ENCODE assay signal across 8 cellular contexts in the genomic region with DNA sequence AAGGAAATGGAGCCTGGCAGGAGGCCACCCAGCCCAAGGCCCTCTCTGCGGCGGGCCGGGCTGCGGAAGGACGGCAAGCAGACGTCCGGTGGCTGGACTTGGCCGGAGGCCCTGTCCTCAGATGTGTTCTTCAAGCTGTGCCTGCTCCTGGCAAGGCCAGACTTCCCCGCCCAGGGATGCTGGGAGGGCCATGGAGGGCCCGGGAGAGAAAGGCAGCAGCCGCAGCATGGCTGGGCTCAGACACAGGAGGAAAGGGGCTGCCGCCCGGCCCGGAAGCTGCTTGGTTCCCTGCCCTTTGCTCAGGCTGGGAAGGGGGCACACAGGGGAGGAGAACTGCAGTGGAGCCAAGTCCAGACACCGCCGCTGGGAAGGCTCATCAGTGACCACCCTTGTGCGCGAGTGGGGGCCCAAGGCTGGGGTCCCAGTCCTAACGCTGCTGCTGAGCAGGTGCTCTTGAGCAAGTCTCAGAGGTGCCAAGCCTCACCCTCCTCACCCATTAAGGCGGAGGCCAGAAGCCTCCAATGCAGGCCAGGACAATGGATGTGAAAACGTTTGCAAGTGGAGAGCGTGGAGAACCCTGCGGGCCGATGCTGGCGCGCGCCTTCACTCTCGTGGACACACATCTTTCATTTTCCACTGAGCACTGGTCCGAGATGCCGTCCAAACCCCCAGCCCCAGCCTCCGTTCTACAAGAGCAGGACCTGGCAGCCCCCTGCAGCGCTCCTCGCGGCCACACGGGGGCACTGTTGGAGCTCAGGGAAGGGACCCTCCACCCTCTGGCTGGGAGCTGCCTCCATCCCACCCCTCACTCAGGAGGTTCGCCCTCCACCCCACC. TPM values are rescaled to one million over a fixed set of nuclear protein-coding genes. Genes with fewer than 3 reads are reported as not detected.
DNase-seq lines count a peak whose midpoint lies in the region; ATAC-seq and TF ChIP-seq lines count a peak whose summit lies in the region.

No MANE protein-coding gene starts in this region.

- H3K79me2 ChIP-seq in GM23338 (replicated peaks; ENCODE audit: insufficient read depth) = no peaks in the 10 kb centered on the region

- no peaks in the 10 kb centered on the region for H3K9me2 ChIP-seq in GM23338 (ENCODE audit: insufficient read depth)

- POLR2A ChIA-PET in activated naive CD8-positive, alpha-beta T cell treated with anti-CD3 and anti-CD28 coated beads, Interleukin-2, amount 10 ng/mL, durations not matched to agents 7 days and 5 days (lab: Charles Lee) = no interaction called here

- H3K4me3 ChIP-seq in AG10803 (ENCODE audit: low read length) (no peak overlapping the region), GM23338 (no peak overlapping the region), SJCRH30 (no peak overlapping the region), skeletal muscle tissue (ENCODE audit: low read length in 3 of 3) (peak overlapping the region in 2 of 3 donors; percentile 2 to 23)

- H3K9me3 ChIP-seq in SJCRH30 (replicated peaks) (no peaks in the 10 kb centered on the region), skeletal muscle tissue (ENCODE audit: control insufficient read depth in 3 of 3, low read length in 3 of 3) (no peaks in the 10 kb centered on the region)

- DNase-seq in AG10803 (ENCODE audit: low read depth) (peak; percentile 75), GM23338 (ENCODE audit: low spot score) (peak; percentile 86), SJCRH30 (peak; percentile 77 to 84), left cardiac atrium (peak; percentile 91), MV-4-11 (lab: John Stamatoyannopoulos, UW) (no peak)
- peak; percentile 75 for DNase-seq in activated naive CD8-positive, alpha-beta T cell treated with anti-CD3 and anti-CD28 coated beads, Interleukin-2, amount 10 ng/mL, durations not matched to agents 7 days and 5 days

- H3K4me1 ChIP-seq in GM23338 (ENCODE audit: insufficient read depth) = no peaks in the 10 kb centered on the region; the same call in 1 of the 2 replicates
- peaks cover 22% of the 10 kb centered on the region; the same call in 1 of the 2 replicates for H3K4me1 ChIP-seq in SJCRH30
- peaks cover 10 to 21% (median 13%) of the 10 kb centered on the region in 3 donors for H3K4me1 ChIP-seq in skeletal muscle tissue (ENCODE audit: control insufficient read depth in 3 of 3, insufficient read depth in 3 of 3, low read length in 3 of 3)

- intact Hi-C loops in left cardiac atrium (cut with DNase I) = loop anchor here (5.0 to 10.0 kb wide), 2 partner anchors 78 to 81 kb away; a partner anchor contains a TSS

- peaks cover 3% of the 10 kb centered on the region for H3K27me3 Mint-ChIP-seq in GM23338 (ENCODE audit: insufficient read depth, low read depth, poor library complexity)
- H3K27me3 Mint-ChIP-seq in activated naive CD8-positive, alpha-beta T cell treated with anti-CD3 and anti-CD28 coated beads, Interleukin-2, amount 10 ng/mL, durations not matched to agents 7 days and 5 days = peaks cover 15% of the 10 kb centered on the region

- TF ChIP-seq POLR2A in GM18505 (IDR thresholded peaks at IDR 0.05; ENCODE audit: borderline replicate concordance, extremely low read depth, insufficient read depth, insufficient read length) = no peak

- H3K4me1 Mint-ChIP-seq in GM23338 = 0 out of 3 replicates have a peak, but pooled peaks cover 2% of the 10 kb centered on the region
- no peaks in the 10 kb centered on the region for H3K4me1 Mint-ChIP-seq in activated naive CD8-positive, alpha-beta T cell treated with anti-CD3 and anti-CD28 coated beads, Interleukin-2, amount 10 ng/mL, durations not matched to agents 7 days and 5 days

- H2AFZ ChIP-seq in GM23338 = no peak overlapping the region

- H3K27ac Mint-ChIP-seq in GM23338 = no peak overlapping the region
- H3K27ac Mint-ChIP-seq in activated naive CD8-positive, alpha-beta T cell treated with anti-CD3 and anti-CD28 coated beads, Interleukin-2, amount 10 ng/mL, durations not matched to agents 7 days and 5 days = no peak overlapping the region

- H3K36me3 Mint-ChIP-seq in GM23338 (ENCODE audit: low read depth) = no peaks in the 10 kb centered on the region
- H3K36me3 Mint-ChIP-seq in activated naive CD8-positive, alpha-beta T cell treated with anti-CD3 and anti-CD28 coated beads, Interleukin-2, amount 10 ng/mL, durations not matched to agents 7 days and 5 days = no peaks in the 10 kb centered on the region

- H3K27ac ChIP-seq in GM23338 (ENCODE audit: low read depth) (no peak overlapping the region), SJCRH30 (no peak overlapping the region), skeletal muscle tissue (ENCODE audit: low read depth, low read length) (no peak overlapping the region)

- TF ChIP-seq CTCF in AG10803 (conservative IDR thresholded peaks at IDR 0.05; ENCODE audit: low read length) (peak; percentile 80), GM23338 (conservative IDR thresholded peaks at IDR 0.05; ENCODE audit: low read depth in 2 of 2) (peak; percentile 81 to 93)

- H4K20me1 ChIP-seq in GM23338 (replicated peaks; ENCODE audit: insufficient read depth) = no peaks in the 10 kb centered on the region

- H3K9ac ChIP-seq in skeletal muscle tissue (ENCODE audit: low read depth in 1 of 3, low read length in 3 of 3) = no peak overlapping the region

- H3K27me3 ChIP-seq in GM23338 (ENCODE audit: insufficient read depth) = peaks cover 6% of the 10 kb centered on the region; the same call in 1 of the 2 replicates
- H3K27me3 ChIP-seq in SJCRH30 = no peaks in the 10 kb centered on the region
- H3K27me3 ChIP-seq in skeletal muscle tissue (ENCODE audit: control insufficient read depth in 3 of 3, insufficient read depth in 3 of 3, low read length in 3 of 3) = peaks cover 11 to 41% (median 15%) of the 10 kb centered on the region in 3 donors

- H3K36me3 ChIP-seq in GM23338 (ENCODE audit: insufficient read depth) (no peaks in the 10 kb centered on the region), SJCRH30 (no peaks in the 10 kb centered on the region), skeletal muscle tissue (ENCODE audit: control insufficient read depth in 3 of 3, insufficient read depth in 3 of 3, low read length in 3 of 3) (no peaks in the 10 kb centered on the region)

- H3K9me3 Mint-ChIP-seq in GM23338 = no peaks in the 10 kb centered on the region
- no peaks in the 10 kb centered on the region for H3K9me3 Mint-ChIP-seq in activated naive CD8-positive, alpha-beta T cell treated with anti-CD3 and anti-CD28 coated beads, Interleukin-2, amount 10 ng/mL, durations not matched to agents 7 days and 5 days

- H3K4me3 Mint-ChIP-seq in GM23338 = no peak overlapping the region
- H3K4me3 Mint-ChIP-seq in activated naive CD8-positive, alpha-beta T cell treated with anti-CD3 and anti-CD28 coated beads, Interleukin-2, amount 10 ng/mL, durations not matched to agents 7 days and 5 days = no peak overlapping the region

- no peak overlapping the region for H3K4me2 ChIP-seq in GM23338

- 0 out of 2 replicates have a peak, but pooled peaks cover 3% of the 10 kb centered on the region for H3F3A ChIP-seq in GM23338 (replicated peaks; ENCODE audit: low read depth)

- ATAC-seq in GM23338 = peak; percentile 78
- ATAC-seq in activated naive CD8-positive, alpha-beta T cell treated with anti-CD3 and anti-CD28 coated beads, Interleukin-2, amount 10 ng/mL, durations not matched to agents 7 days and 5 days (ENCODE audit: low read depth) = peak; percentile 48
- peak; percentile 68 to 74 for ATAC-seq in left cardiac atrium
- no peak for ATAC-seq in GM18505 (IDR thresholded peaks at IDR 0.05; ENCODE audit: unreplicated experiment)

TF ChIP-seq in GM23338, 12 proteins besides CTCF, POLR2A, EP300 and RAD21:
- TF ChIP-seq NANOG (IDR thresholded peaks at IDR 0.05; ENCODE audit: borderline replicate concordance) = no peak
TF ChIP-seq in GM23338: peak in this region for 0.

RNA-seq across cellular contexts. Expression of a gene that starts 7.9 kb away (rescaled TPM):
- not detected in 2 replicates for total RNA-seq in GM23338 (2014; rRNA removed; shearing (Covaris generic))
- polyA plus RNA-seq in GM23338 (2016; fragmentation: Nextera tagmentation; extraction: Ambion mirVana) = not detected in 2 replicates
- total RNA-seq in SJCRH30 (2014; rRNA removed; shearing (Covaris generic)) = 0.15 and 0.26 TPM in 2 replicates
- not detected for total RNA-seq in activated naive CD8-positive, alpha-beta T cell treated with anti-CD3 and anti-CD28 coated beads, Interleukin-2, amount 10 ng/mL, durations not matched to agents 7 days and 5 days
- total RNA-seq in left cardiac atrium (not detected), skeletal muscle tissue (under 0.01 TPM)

RNA-seq across cellular contexts. Expression of a gene that starts 18.1 kb away (rescaled TPM):
- total RNA-seq in GM23338 (2014; rRNA removed; shearing (Covaris generic)) = not detected in 2 replicates
- 0.10 TPM in 1 of 2 replicates, not detected in the other for polyA plus RNA-seq in GM23338 (2016; fragmentation: Nextera tagmentation; extraction: Ambion mirVana)
- 0.66 and 1.0 TPM in 2 replicates for total RNA-seq in SJCRH30 (2014; rRNA removed; shearing (Covaris generic))
- total RNA-seq in activated naive CD8-positive, alpha-beta T cell treated with anti-CD3 and anti-CD28 coated beads, Interleukin-2, amount 10 ng/mL, durations not matched to agents 7 days and 5 days = not detected
- total RNA-seq in left cardiac atrium (not detected), skeletal muscle tissue (not detected)

RNA-seq across cellular contexts. Expression of a gene that starts 45.4 kb away (rescaled TPM):
- not detected in 2 replicates for total RNA-seq in GM23338 (2014; rRNA removed; shearing (Covaris generic))
- not detected in 2 replicates for polyA plus RNA-seq in GM23338 (2016; fragmentation: Nextera tagmentation; extraction: Ambion mirVana)
- total RNA-seq in SJCRH30 (2014; rRNA removed; shearing (Covaris generic)) = 1.3 and 1.7 TPM in 2 replicates
- not detected for total RNA-seq in activated naive CD8-positive, alpha-beta T cell treated with anti-CD3 and anti-CD28 coated beads, Interleukin-2, amount 10 ng/mL, durations not matched to agents 7 days and 5 days
- total RNA-seq in left cardiac atrium (under 1 TPM; 0.24 to 0.29 TPM), skeletal muscle tissue (not detected)

Comparison
In these comparisons a context has a peak if more than half of its experiments do, and no peak if none do; other contexts are left out.
1. H3K4me3 ChIP-seq: peak in skeletal muscle tissue (2 of 3); none in AG10803 (single experiment), GM23338 (single experiment) and SJCRH30 (single experiment).